Comparison of ENCODE assay signal across 8 cellular contexts in genomic region chrX:24498975-24499374, GRCh38. TPM values are rescaled to one million over a fixed set of nuclear protein-coding genes. Genes with fewer than 3 reads are reported as not detected.
DNase-seq lines count a peak whose midpoint lies in the region; ATAC-seq and TF ChIP-seq lines count a peak whose summit lies in the region.

No MANE protein-coding gene starts in this region.

- DNase-seq in CD14-positive monocyte (ENCODE audit: low spot score) = no peak
- DNase-seq in NCI-H2107 (lab: John Stamatoyannopoulos, UW) = peak; percentile 11
- DNase-seq in choroid plexus epithelial cell (ENCODE audit: low read depth) = peak; percentile 41
- no peak for DNase-seq in omental fat pad (ENCODE audit: low spot score)
- DNase-seq in putamen (ENCODE audit: low spot score) = no peak
- DNase-seq in pons (ENCODE audit: low spot score) = no peak
- DNase-seq in NCI-H446 treated with DMSO at 0.1 percent for 48 hours (lab: John Stamatoyannopoulos, UW) = no peak

- no peak overlapping the region for H3K4me3 Mint-ChIP-seq in CD14-positive monocyte

- intact Hi-C loops in CD14-positive monocyte (cut with micrococcal nuclease) = loop anchor here (2.0 to 5.0 kb wide), 2 partner anchors 102 kb away; no protein-coding TSS in a partner anchor

- H3K4me3 ChIP-seq in choroid plexus epithelial cell (ENCODE audit: low read depth, low read length) = no peak overlapping the region

- ATAC-seq in GM18520 (IDR thresholded peaks at IDR 0.05; ENCODE audit: unreplicated experiment) = peak; percentile 73
- peak; percentile 68 for ATAC-seq in omental fat pad (ENCODE audit: low FRiP score)

- peaks cover 0 to 6% (median 0%) of the 10 kb centered on the region in 3 donors for H3K27me3 Mint-ChIP-seq in CD14-positive monocyte (ENCODE audit: low read depth in 3 of 3)

- no peaks in the 10 kb centered on the region for H3K9me3 Mint-ChIP-seq in CD14-positive monocyte

- H3K36me3 Mint-ChIP-seq in CD14-positive monocyte = peaks cover 18 to 33% of the 10 kb centered on the region in 2 donors

- TF ChIP-seq CTCF in CD14-positive monocyte (IDR thresholded peaks at IDR 0.05) (peak; percentile 60), choroid plexus epithelial cell (conservative IDR thresholded peaks at IDR 0.05; ENCODE audit: low read depth, low read length) (peak; percentile 51), omental fat pad (IDR thresholded peaks at IDR 0.05) (no peak)

- peaks cover 11% of the 10 kb centered on the region for H3K4me1 Mint-ChIP-seq in CD14-positive monocyte

- H3K27ac Mint-ChIP-seq in CD14-positive monocyte = peak overlapping the region in 1 of 7 donors; percentile 10

RNA-seq across cellular contexts. Expression of gene PDK3, which starts 33.9 kb away (rescaled TPM):
- 10 to 100 TPM; 32.6 to 34.0 TPM for polyA plus RNA-seq in CD14-positive monocyte
- 10 to 100 TPM; 12.4 to 44.6 (median 16.6) TPM for total RNA-seq in omental fat pad

Comparison
In these comparisons a context has a peak if more than half of its experiments do, and no peak if none do; other contexts are left out.
1. DNase-seq: peak in NCI-H2107 (single experiment) and choroid plexus epithelial cell (single experiment); none in CD14-positive monocyte (single experiment), omental fat pad (single experiment), putamen (single experiment), pons (single experiment) and NCI-H446 treated with DMSO at 0.1 percent for 48 hours (single experiment).
2. CTCF ChIP-seq: peak in CD14-positive monocyte (single experiment) and choroid plexus epithelial cell (single experiment); none in omental fat pad (0 of 3).